In the genomic region with DNA sequence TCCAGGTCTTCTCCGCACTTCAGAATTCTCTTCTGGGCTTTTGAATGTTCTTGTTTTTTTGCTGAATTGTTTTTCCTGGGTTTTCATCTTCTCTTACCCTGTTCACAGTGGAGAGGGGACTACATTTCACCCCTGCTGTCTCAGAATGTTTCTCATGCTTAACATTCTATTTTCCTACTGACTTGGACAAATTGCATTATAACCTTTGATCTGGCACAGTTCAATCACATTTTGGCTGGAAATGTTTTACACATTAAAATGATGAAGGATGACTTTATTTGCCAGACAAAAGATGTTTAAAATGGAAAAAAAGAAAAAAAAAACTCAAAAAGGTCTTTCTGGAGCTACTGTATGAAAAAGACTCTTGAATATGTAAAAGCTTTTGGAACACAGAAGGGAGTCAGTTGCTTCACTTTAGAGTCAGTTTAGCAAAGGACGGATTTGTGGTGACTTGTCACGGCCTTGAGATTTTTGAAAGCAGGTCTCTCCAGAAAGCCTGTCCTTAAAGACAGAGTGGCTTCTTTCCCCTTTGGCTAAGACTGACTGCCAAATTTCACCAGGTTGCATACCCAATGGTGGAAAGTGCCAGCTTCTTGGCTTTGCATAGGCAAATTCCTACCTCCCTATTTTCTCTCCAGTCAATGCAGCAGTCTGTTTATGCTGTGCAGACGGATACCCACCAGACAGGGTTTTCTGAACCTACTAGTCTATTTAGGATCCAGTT, we compare ENCODE assay signal across 1 cellular context.
TF ChIP-seq lines count a peak whose summit lies in the region.

No MANE protein-coding gene starts in this region.

TF ChIP-seq in IMR-90, 13 proteins besides CTCF, POLR2A, EP300 and RAD21:
- TF ChIP-seq FOS (IDR thresholded peaks at IDR 0.05; ENCODE audit: low read depth, low read length) (no peak), CHD1 (IDR thresholded peaks at IDR 0.05; ENCODE audit: low read depth, low read length) (no peak), CEBPB (IDR thresholded peaks at IDR 0.05; ENCODE audit: low read depth, low read length) (no peak), NFE2L2 (IDR thresholded peaks at IDR 0.05; ENCODE audit: low read depth, low read length) (no peak), BHLHE40 (IDR thresholded peaks at IDR 0.05; ENCODE audit: low read depth, low read length) (no peak), MAFK (IDR thresholded peaks at IDR 0.05; ENCODE audit: low read depth, low read length) (no peak), SMC3 (IDR thresholded peaks at IDR 0.05; ENCODE audit: low read depth, low read length) (no peak), MAZ (IDR thresholded peaks at IDR 0.05; ENCODE audit: borderline replicate concordance, low read depth, low read length) (no peak), RCOR1 (IDR thresholded peaks at IDR 0.05; ENCODE audit: insufficient replicate concordance, low read length) (no peak), RFX5 (IDR thresholded peaks at IDR 0.05; ENCODE audit: low read depth, low read length) (no peak), MXI1 (IDR thresholded peaks at IDR 0.05; ENCODE audit: borderline replicate concordance, low read depth, low read length) (no peak)
- TF ChIP-seq, protein P1, sequence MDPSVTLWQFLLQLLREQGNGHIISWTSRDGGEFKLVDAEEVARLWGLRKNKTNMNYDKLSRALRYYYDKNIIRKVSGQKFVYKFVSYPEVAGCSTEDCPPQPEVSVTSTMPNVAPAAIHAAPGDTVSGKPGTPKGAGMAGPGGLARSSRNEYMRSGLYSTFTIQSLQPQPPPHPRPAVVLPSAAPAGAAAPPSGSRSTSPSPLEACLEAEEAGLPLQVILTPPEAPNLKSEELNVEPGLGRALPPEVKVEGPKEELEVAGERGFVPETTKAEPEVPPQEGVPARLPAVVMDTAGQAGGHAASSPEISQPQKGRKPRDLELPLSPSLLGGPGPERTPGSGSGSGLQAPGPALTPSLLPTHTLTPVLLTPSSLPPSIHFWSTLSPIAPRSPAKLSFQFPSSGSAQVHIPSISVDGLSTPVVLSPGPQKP (IDR thresholded peaks at IDR 0.05; ENCODE audit: borderline replicate concordance, low read depth, low read length), result no peak
- TF ChIP-seq, protein P2, sequence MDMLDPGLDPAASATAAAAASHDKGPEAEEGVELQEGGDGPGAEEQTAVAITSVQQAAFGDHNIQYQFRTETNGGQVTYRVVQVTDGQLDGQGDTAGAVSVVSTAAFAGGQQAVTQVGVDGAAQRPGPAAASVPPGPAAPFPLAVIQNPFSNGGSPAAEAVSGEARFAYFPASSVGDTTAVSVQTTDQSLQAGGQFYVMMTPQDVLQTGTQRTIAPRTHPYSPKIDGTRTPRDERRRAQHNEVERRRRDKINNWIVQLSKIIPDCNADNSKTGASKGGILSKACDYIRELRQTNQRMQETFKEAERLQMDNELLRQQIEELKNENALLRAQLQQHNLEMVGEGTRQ (IDR thresholded peaks at IDR 0.05; ENCODE audit: low read depth, low read length), result no peak
